26 cellular contexts compared by ENCODE assay signal in genomic region chr4:122633211-122633610, GRCh38. TPM values are rescaled to one million over a fixed set of nuclear protein-coding genes. Genes with fewer than 3 reads are reported as not detected.
A peak's percentile ranks its signal among the peaks of the same experiment; 100 is the strongest.
DNase-seq lines count a peak whose midpoint lies in the region; ATAC-seq and TF ChIP-seq lines count a peak whose summit lies in the region.
"Had no signal": no experiment of that assay in that cellular context is flagged by ENCODE, and none has a peak within 500 bp of the region (broad histone marks: within the 10 kb centered on the region; RNA-seq: fewer than 3 reads in every experiment).

No MANE protein-coding gene starts in this region.

- H3K79me2 ChIP-seq in H9 (ENCODE audit: insufficient read depth, low read length), result no peaks in the 10 kb centered on the region
- H3K79me2 ChIP-seq in PC-9 (ENCODE audit: low read depth), result no peaks in the 10 kb centered on the region

- H3K27me3 Mint-ChIP-seq in activated CD4-positive, alpha-beta memory T cell treated with anti-CD3 and anti-CD28 coated beads for 36 hours, result no peaks in the 10 kb centered on the region
- no peaks in the 10 kb centered on the region for H3K27me3 Mint-ChIP-seq in activated CD4-positive, alpha-beta memory T cell treated with anti-CD3 and anti-CD28 coated beads, Interleukin-2, amount 10 ng/mL, durations not matched to agents 7 days and 5 days
- H3K27me3 Mint-ChIP-seq in activated T-helper 1 cell treated with anti-CD3 and anti-CD28 coated beads, Interleukin-12 subunit alpha, Interleukin-12 subunit beta, Interleukin-2, Interleukin-4 antibody, amounts not matched to agents 30 ng/mL and 10 ng/mL and 1 ng/mL, durations not matched to agents 14 hours and 24 hours and 36 hours (ENCODE audit: insufficient read depth), result no peaks in the 10 kb centered on the region
- H3K27me3 Mint-ChIP-seq in H9 (ENCODE audit: low read depth), result no peaks in the 10 kb centered on the region; the same call in 1 of the 2 replicates

- H3K9me3 Mint-ChIP-seq in activated CD4-positive, alpha-beta memory T cell treated with anti-CD3 and anti-CD28 coated beads for 36 hours, result peaks cover 3% of the 10 kb centered on the region
- no peaks in the 10 kb centered on the region for H3K9me3 Mint-ChIP-seq in activated CD4-positive, alpha-beta memory T cell treated with anti-CD3 and anti-CD28 coated beads, Interleukin-2, amount 10 ng/mL, durations not matched to agents 7 days and 5 days
- peaks cover 3% of the 10 kb centered on the region for H3K9me3 Mint-ChIP-seq in activated T-helper 1 cell treated with anti-CD3 and anti-CD28 coated beads, Interleukin-12 subunit alpha, Interleukin-12 subunit beta, Interleukin-2, Interleukin-4 antibody, amounts not matched to agents 30 ng/mL and 10 ng/mL and 1 ng/mL, durations not matched to agents 14 hours and 24 hours and 36 hours
- no peaks in the 10 kb centered on the region; a peak in 1 of 5 replicates for H3K9me3 Mint-ChIP-seq in H9

- POLR2A ChIA-PET in activated CD4-positive, alpha-beta memory T cell treated with anti-CD3 and anti-CD28 coated beads for 36 hours (lab: Charles Lee), result interaction anchor here (1.0 to 2.3 kb wide), 9 partner anchors 12 to 100 kb away, joined by 3 to 9 read pairs (median 5); partner anchors contain the start of genes BBS12 and IL21
- POLR2A ChIA-PET in activated CD4-positive, alpha-beta memory T cell treated with anti-CD3 and anti-CD28 coated beads, Interleukin-2, amount 10 ng/mL, durations not matched to agents 7 days and 5 days (lab: Charles Lee), result interaction anchor here (1.7 to 2.9 kb wide), 3 partner anchors 10 to 19 kb away, joined by 5 to 18 read pairs (median 8); no protein-coding TSS in a partner anchor
- POLR2A ChIA-PET in PC-9 (lab: Charles Lee; ENCODE audit: unreplicated experiment), result no interaction called here

- H3K4me3 ChIP-seq in fibroblast of the aortic adventitia (ENCODE audit: low read depth, low read length), result no peak overlapping the region
- H3K4me3 ChIP-seq in PC-9, result no peak overlapping the region
- no peak overlapping the region for H3K4me3 ChIP-seq in mucosa of descending colon
- H3K4me3 ChIP-seq: A549, esophagus squamous epithelium, heart right ventricle, pancreas, thoracic aorta had no signal

- no peak overlapping the region for H4K5ac ChIP-seq in H9 (ENCODE audit: insufficient read length, low read depth, low read length)

- no peaks in the 10 kb centered on the region for H3K9me2 ChIP-seq in PC-9 (ENCODE audit: insufficient read depth)

- H2BK20ac ChIP-seq in H9 (ENCODE audit: low read depth, low read length, poor library complexity, severe bottlenecking), result no peak overlapping the region

- no peak overlapping the region for H2BK120ac ChIP-seq in H9 (ENCODE audit: low read depth, low read length, poor library complexity, severe bottlenecking)

- no CpG with 5 or more reads among the region's 2 CpGs for WGBS in H9 (ENCODE audit: extremely low coverage, insufficient read length, low lambda C conversion rate)

- H2BK12ac ChIP-seq in H9 (ENCODE audit: insufficient read length, low read depth, low read length), result no peak overlapping the region

- no peak overlapping the region for H4K8ac ChIP-seq in H9 (replicated peaks; ENCODE audit: insufficient read length, low read depth, low read length)

- H3K4me1 ChIP-seq in H9 (ENCODE audit: insufficient read depth, low read length), result no peaks in the 10 kb centered on the region
- no peaks in the 10 kb centered on the region for H3K4me1 ChIP-seq in PC-9 (replicated peaks; ENCODE audit: insufficient read depth)
- H3K4me1 ChIP-seq in mucosa of descending colon (ENCODE audit: low read depth), result no peaks in the 10 kb centered on the region
- H3K4me1 ChIP-seq: A549, esophagus squamous epithelium, heart right ventricle, pancreas had no signal

- H3K36me3 ChIP-seq in PC-9 (ENCODE audit: low read depth) (no peaks in the 10 kb centered on the region), mucosa of descending colon (ENCODE audit: low read depth) (no peaks in the 10 kb centered on the region)
- H3K36me3 ChIP-seq: esophagus squamous epithelium, heart right ventricle, pancreas, thoracic aorta had no signal

- H3K4me3 Mint-ChIP-seq in activated CD4-positive, alpha-beta memory T cell treated with anti-CD3 and anti-CD28 coated beads for 36 hours, result no peak overlapping the region
- H3K4me3 Mint-ChIP-seq in activated CD4-positive, alpha-beta memory T cell treated with anti-CD3 and anti-CD28 coated beads, Interleukin-2, amount 10 ng/mL, durations not matched to agents 7 days and 5 days, result no peak overlapping the region
- H3K4me3 Mint-ChIP-seq in activated T-helper 1 cell treated with anti-CD3 and anti-CD28 coated beads, Interleukin-12 subunit alpha, Interleukin-12 subunit beta, Interleukin-2, Interleukin-4 antibody, amounts not matched to agents 30 ng/mL and 10 ng/mL and 1 ng/mL, durations not matched to agents 14 hours and 24 hours and 36 hours, result peak overlapping the region; percentile 12
- H3K4me3 Mint-ChIP-seq in H9, result no peak overlapping the region
- H3K4me3 Mint-ChIP-seq: natural killer cell had no signal

- no peaks in the 10 kb centered on the region for H3K23me2 ChIP-seq in H9 (ENCODE audit: insufficient read length, low read depth, low read length, poor library complexity, severe bottlenecking)

- H3K4me1 Mint-ChIP-seq in activated CD4-positive, alpha-beta memory T cell treated with anti-CD3 and anti-CD28 coated beads for 36 hours (ENCODE audit: low read depth), result peaks cover 65% of the 10 kb centered on the region
- H3K4me1 Mint-ChIP-seq in activated CD4-positive, alpha-beta memory T cell treated with anti-CD3 and anti-CD28 coated beads, Interleukin-2, amount 10 ng/mL, durations not matched to agents 7 days and 5 days, result peaks cover 39% of the 10 kb centered on the region
- peaks cover 35% of the 10 kb centered on the region for H3K4me1 Mint-ChIP-seq in activated T-helper 1 cell treated with anti-CD3 and anti-CD28 coated beads, Interleukin-12 subunit alpha, Interleukin-12 subunit beta, Interleukin-2, Interleukin-4 antibody, amounts not matched to agents 30 ng/mL and 10 ng/mL and 1 ng/mL, durations not matched to agents 14 hours and 24 hours and 36 hours (ENCODE audit: low read depth)
- H3K4me1 Mint-ChIP-seq in H9, result no peaks in the 10 kb centered on the region; a peak in 1 of 4 replicates
- H3K4me1 Mint-ChIP-seq: natural killer cell had no signal

- no peaks in the 10 kb centered on the region for H4K20me1 ChIP-seq in H9 (ENCODE audit: control insufficient read depth, insufficient read depth, insufficient read length)
- no peaks in the 10 kb centered on the region for H4K20me1 ChIP-seq in PC-9 (ENCODE audit: insufficient read depth)

- H3K18ac ChIP-seq in H9 (ENCODE audit: insufficient read length, low read depth, low read length), result no peak overlapping the region

- H3K36me3 Mint-ChIP-seq in activated CD4-positive, alpha-beta memory T cell treated with anti-CD3 and anti-CD28 coated beads for 36 hours, result peaks cover 3% of the 10 kb centered on the region
- no peaks in the 10 kb centered on the region for H3K36me3 Mint-ChIP-seq in activated CD4-positive, alpha-beta memory T cell treated with anti-CD3 and anti-CD28 coated beads, Interleukin-2, amount 10 ng/mL, durations not matched to agents 7 days and 5 days (ENCODE audit: low read depth)
- H3K36me3 Mint-ChIP-seq in activated T-helper 1 cell treated with anti-CD3 and anti-CD28 coated beads, Interleukin-12 subunit alpha, Interleukin-12 subunit beta, Interleukin-2, Interleukin-4 antibody, amounts not matched to agents 30 ng/mL and 10 ng/mL and 1 ng/mL, durations not matched to agents 14 hours and 24 hours and 36 hours (ENCODE audit: low read depth), result peaks cover 3% of the 10 kb centered on the region
- no peaks in the 10 kb centered on the region for H3K36me3 Mint-ChIP-seq in H9 (ENCODE audit: insufficient read depth in 1 of 3, low read depth in 3 of 3)
- H3K36me3 Mint-ChIP-seq: natural killer cell had no signal

- no peak overlapping the region for H3K14ac ChIP-seq in H9 (ENCODE audit: insufficient read depth, low read length)

- no peak overlapping the region for H3K4me2 ChIP-seq in H9 (ENCODE audit: insufficient read depth, insufficient read length, low read length)
- H3K4me2 ChIP-seq in PC-9, result no peak overlapping the region
- H3K4me2 ChIP-seq: A549 had no signal

- no peaks in the 10 kb centered on the region for H3F3A ChIP-seq in PC-9 (ENCODE audit: insufficient read depth, low read depth)

- no peak overlapping the region for H2AK5ac ChIP-seq in H9 (ENCODE audit: insufficient read length, low read length)

- H2AFZ ChIP-seq in H9 (ENCODE audit: low read length), result no peak overlapping the region
- H2AFZ ChIP-seq in PC-9, result no peak overlapping the region

- DNase-seq in activated CD4-positive, alpha-beta memory T cell treated with anti-CD3 and anti-CD28 coated beads for 36 hours, result no peak
- no peak for DNase-seq in activated CD4-positive, alpha-beta memory T cell treated with anti-CD3 and anti-CD28 coated beads, Interleukin-2, amount 10 ng/mL, durations not matched to agents 7 days and 5 days
- DNase-seq in GM03348 (ENCODE audit: low spot score) (peak; percentile 11), fibroblast of the aortic adventitia (ENCODE audit: low read depth) (peak; percentile 33), H9 (no peak), PC-9 (no peak), mucosa of descending colon (no peak)
- DNase-seq in activated T-helper 1 cell treated with anti-CD3 and anti-CD28 coated beads, Interleukin-12 subunit alpha, Interleukin-12 subunit beta, Interleukin-2, Interleukin-4 antibody, amounts not matched to agents 30 ng/mL and 10 ng/mL and 1 ng/mL, durations not matched to agents 14 hours and 24 hours and 36 hours (ENCODE audit: low spot score), result no peak
- DNase-seq: activated CD4-positive, alpha-beta T cell treated with anti-CD3 and anti-CD28 coated beads for 1 hour; activated naive CD4-positive, alpha-beta T cell treated with anti-CD3 and anti-CD28 coated beads, Interleukin-2, amount 50 U/mL, for 16 hours; C1 segment of cervical spinal cord; effector memory CD4-positive, alpha-beta T cell; esophagus squamous epithelium; GOT3; heart right ventricle; natural killer cell; NCI-H1105 treated with DMSO at 0.1 percent for 48 hours; NCI-H446 treated with DMSO at 0.1 percent for 48 hours; pancreas had no signal

- no peak overlapping the region for H3T11ph ChIP-seq in H9 (ENCODE audit: low read length)

- CTCF ChIA-PET in activated CD4-positive, alpha-beta memory T cell treated with anti-CD3 and anti-CD28 coated beads for 36 hours (lab: Charles Lee), result interaction anchor here (0.6 to 1.9 kb wide), 5 partner anchors 17 to 85 kb away, joined by 3 to 8 read pairs (median 3); no protein-coding TSS in a partner anchor
- CTCF ChIA-PET in activated CD4-positive, alpha-beta memory T cell treated with anti-CD3 and anti-CD28 coated beads, Interleukin-2, amount 10 ng/mL, durations not matched to agents 7 days and 5 days (lab: Charles Lee), result interaction anchor here (1.9 to 2.1 kb wide), 2 partner anchors 13 to 16 kb away, joined by 6 read pairs; no protein-coding TSS in a partner anchor
- CTCF ChIA-PET in PC-9 (lab: Charles Lee), result no interaction called here

- peak overlapping the region; percentile 55 for H3K27ac Mint-ChIP-seq in activated CD4-positive, alpha-beta memory T cell treated with anti-CD3 and anti-CD28 coated beads for 36 hours
- H3K27ac Mint-ChIP-seq in activated CD4-positive, alpha-beta memory T cell treated with anti-CD3 and anti-CD28 coated beads, Interleukin-2, amount 10 ng/mL, durations not matched to agents 7 days and 5 days, result no peak overlapping the region
- H3K27ac Mint-ChIP-seq in activated T-helper 1 cell treated with anti-CD3 and anti-CD28 coated beads, Interleukin-12 subunit alpha, Interleukin-12 subunit beta, Interleukin-2, Interleukin-4 antibody, amounts not matched to agents 30 ng/mL and 10 ng/mL and 1 ng/mL, durations not matched to agents 14 hours and 24 hours and 36 hours, result peak overlapping the region; percentile 75
- H3K27ac Mint-ChIP-seq in H9, result no peak overlapping the region; a peak in 1 of 7 replicates
- H3K27ac Mint-ChIP-seq: natural killer cell had no signal

- H3K27ac ChIP-seq in H9 (ENCODE audit: insufficient read length, low read depth, low read length), result no peak overlapping the region
- H3K27ac ChIP-seq in PC-9, result no peak overlapping the region
- H3K27ac ChIP-seq: A549, esophagus squamous epithelium, heart right ventricle, pancreas, thoracic aorta had no signal

- H2BK15ac ChIP-seq in H9 (ENCODE audit: low read depth, low read length), result no peak overlapping the region

- intact Hi-C loops in activated CD4-positive, alpha-beta memory T cell treated with anti-CD3 and anti-CD28 coated beads for 36 hours (cut with micrococcal nuclease), result loop anchor here (1.0 to 10.0 kb wide), 4 partner anchors 30 to 178 kb away; partner anchors contain the start of gene IL2
- intact Hi-C loops in activated T-helper 1 cell treated with anti-CD3 and anti-CD28 coated beads, Interleukin-12 subunit alpha, Interleukin-12 subunit beta, Interleukin-2, Interleukin-4 antibody, amounts not matched to agents 30 ng/mL and 10 ng/mL and 1 ng/mL, durations not matched to agents 14 hours and 24 hours and 36 hours (cut with micrococcal nuclease), result loop anchor here (1.0 to 10.0 kb wide), 3 partner anchors 12 to 362 kb away; partner anchors contain the start of gene IL21
- intact Hi-C loops in PC-9 (cut with micrococcal nuclease; ENCODE audit: unreplicated experiment), result no loop called here
- intact Hi-C loops in mucosa of descending colon (cut with DNase I, micrococcal nuclease), result no loop called here

- ATAC-seq in mucosa of descending colon, result no peak
- ATAC-seq: A549, heart right ventricle, left lobe of liver, natural killer cell, sciatic nerve had no signal

- H3K56ac ChIP-seq in H9 (ENCODE audit: insufficient read length, low read depth, low read length), result no peak overlapping the region

- no peak overlapping the region for H3K9ac ChIP-seq in H9 (ENCODE audit: extremely low read depth, insufficient read length, low read length)

- BruUV-seq in PC-9 (replicated peaks; lab: Mats Ljungman, UMichigan), result no TSS peak

- H3K27me3 ChIP-seq in H9 (ENCODE audit: insufficient read depth, low read length), result no peaks in the 10 kb centered on the region
- H3K27me3 ChIP-seq in PC-9 (ENCODE audit: insufficient read depth, low read depth), result no peaks in the 10 kb centered on the region
- H3K27me3 ChIP-seq: esophagus squamous epithelium, pancreas had no signal

- no peak overlapping the region for H4K91ac ChIP-seq in H9 (ENCODE audit: insufficient read length, low read depth, low read length)

- H3K4ac ChIP-seq in H9 (ENCODE audit: low read depth, low read length), result no peak overlapping the region

- H3K23ac ChIP-seq in H9 (ENCODE audit: insufficient read length, low read depth, low read length), result no peak overlapping the region

- TF ChIP-seq CTCF in fibroblast of the aortic adventitia (IDR thresholded peaks at IDR 0.05; ENCODE audit: insufficient read depth, low read length), result no peak
- TF ChIP-seq CTCF in H9 (conservative IDR thresholded peaks at IDR 0.05), result no peak
- TF ChIP-seq CTCF in PC-9 (conservative IDR thresholded peaks at IDR 0.05), result no peak
- TF ChIP-seq CTCF in mucosa of descending colon (IDR thresholded peaks at IDR 0.05), result no peak

- H3K79me1 ChIP-seq in H9 (ENCODE audit: insufficient read depth, low read depth, low read length, poor library complexity, severe bottlenecking), result no peaks in the 10 kb centered on the region

- H2BK5ac ChIP-seq in H9 (ENCODE audit: insufficient read length, low read length), result no peak overlapping the region

- H3K9me3 ChIP-seq in H9 (ENCODE audit: control insufficient read depth, low read depth, low read length) (no peaks in the 10 kb centered on the region), PC-9 (ENCODE audit: insufficient read depth, low read depth) (no peaks in the 10 kb centered on the region), mucosa of descending colon (no peaks in the 10 kb centered on the region)
- H3K9me3 ChIP-seq: A549, esophagus squamous epithelium, heart right ventricle, pancreas, thoracic aorta had no signal

RNA-seq across cellular contexts. Expression of gene IL21, which starts 12.3 kb away (rescaled TPM):
- 10 to 100 TPM; 65.1 to 67.0 TPM for total RNA-seq in activated CD4-positive, alpha-beta memory T cell treated with anti-CD3 and anti-CD28 coated beads for 36 hours
- total RNA-seq in activated CD4-positive, alpha-beta memory T cell treated with anti-CD3 and anti-CD28 coated beads, Interleukin-2, amount 10 ng/mL, durations not matched to agents 7 days and 5 days, result 1 to 10 TPM; 2.8 to 3.1 TPM
- 136 and 138 TPM in 2 replicates for total RNA-seq in activated T-helper 1 cell treated with anti-CD3 and anti-CD28 coated beads, Interleukin-12 subunit alpha, Interleukin-12 subunit beta, Interleukin-2, Interleukin-4 antibody, amounts not matched to agents 30 ng/mL and 10 ng/mL and 1 ng/mL, durations not matched to agents 14 hours and 24 hours and 36 hours
- not detected in 2 replicates for total RNA-seq in fibroblast of the aortic adventitia (ENCODE audit: low replicate concordance)
- total RNA-seq in H9 (2021), result not detected in 2 replicates
- not detected in 2 replicates for total RNA-seq in PC-9 (2021)
- not detected for total RNA-seq in mucosa of descending colon
- total RNA-seq: cerebellum, G401, heart right ventricle, left lobe of liver, mesenteric fat pad, natural killer cell, pancreas, sciatic nerve, thoracic aorta had no signal

Comparison
In these comparisons a context has a peak if more than half of its experiments do, and no peak if none do; other contexts are left out.
1. H3K27ac Mint-ChIP-seq: peak in activated CD4-positive, alpha-beta memory T cell treated with anti-CD3 and anti-CD28 coated beads for 36 hours (single experiment) and activated T-helper 1 cell treated with anti-CD3 and anti-CD28 coated beads, Interleukin-12 subunit alpha, Interleukin-12 subunit beta, Interleukin-2, Interleukin-4 antibody, amounts not matched to agents 30 ng/mL and 10 ng/mL and 1 ng/mL, durations not matched to agents 14 hours and 24 hours and 36 hours (single experiment); none in activated CD4-positive, alpha-beta memory T cell treated with anti-CD3 and anti-CD28 coated beads, Interleukin-2, amount 10 ng/mL, durations not matched to agents 7 days and 5 days (single experiment) and H9 (0 of 3).
2. RNA of gene IL21, which starts 12.3 kb away (total RNA-seq): 136 to 138 TPM in activated T-helper 1 cell treated with anti-CD3 and anti-CD28 coated beads, Interleukin-12 subunit alpha, Interleukin-12 subunit beta, Interleukin-2, Interleukin-4 antibody, amounts not matched to agents 30 ng/mL and 10 ng/mL and 1 ng/mL, durations not matched to agents 14 hours and 24 hours and 36 hours and 65.1 to 67.0 TPM in activated CD4-positive, alpha-beta memory T cell treated with anti-CD3 and anti-CD28 coated beads for 36 hours; 2.8 to 3.1 TPM in activated CD4-positive, alpha-beta memory T cell treated with anti-CD3 and anti-CD28 coated beads, Interleukin-2, amount 10 ng/mL, durations not matched to agents 7 days and 5 days, not detected in fibroblast of the aortic adventitia, not detected in H9, not detected in PC-9 and not detected in mucosa of descending colon; every median in the first group is over 10 times any median in the second.
3. DNase-seq: peak in GM03348 (single experiment) and fibroblast of the aortic adventitia (single experiment); none in activated CD4-positive, alpha-beta memory T cell treated with anti-CD3 and anti-CD28 coated beads for 36 hours (single experiment), activated CD4-positive, alpha-beta memory T cell treated with anti-CD3 and anti-CD28 coated beads, Interleukin-2, amount 10 ng/mL, durations not matched to agents 7 days and 5 days (single experiment), activated T-helper 1 cell treated with anti-CD3 and anti-CD28 coated beads, Interleukin-12 subunit alpha, Interleukin-12 subunit beta, Interleukin-2, Interleukin-4 antibody, amounts not matched to agents 30 ng/mL and 10 ng/mL and 1 ng/mL, durations not matched to agents 14 hours and 24 hours and 36 hours (single experiment), H9 (single experiment), PC-9 (0 of 2) and mucosa of descending colon (0 of 3).
4. intact Hi-C loops: an anchor here in activated CD4-positive, alpha-beta memory T cell treated with anti-CD3 and anti-CD28 coated beads for 36 hours (1.0 to 10.0 kb wide) and activated T-helper 1 cell treated with anti-CD3 and anti-CD28 coated beads, Interleukin-12 subunit alpha, Interleukin-12 subunit beta, Interleukin-2, Interleukin-4 antibody, amounts not matched to agents 30 ng/mL and 10 ng/mL and 1 ng/mL, durations not matched to agents 14 hours and 24 hours and 36 hours (1.0 to 10.0 kb wide); none called in PC-9 and mucosa of descending colon.